Comparison of ENCODE assay signal across 10 cellular contexts in the genomic region with DNA sequence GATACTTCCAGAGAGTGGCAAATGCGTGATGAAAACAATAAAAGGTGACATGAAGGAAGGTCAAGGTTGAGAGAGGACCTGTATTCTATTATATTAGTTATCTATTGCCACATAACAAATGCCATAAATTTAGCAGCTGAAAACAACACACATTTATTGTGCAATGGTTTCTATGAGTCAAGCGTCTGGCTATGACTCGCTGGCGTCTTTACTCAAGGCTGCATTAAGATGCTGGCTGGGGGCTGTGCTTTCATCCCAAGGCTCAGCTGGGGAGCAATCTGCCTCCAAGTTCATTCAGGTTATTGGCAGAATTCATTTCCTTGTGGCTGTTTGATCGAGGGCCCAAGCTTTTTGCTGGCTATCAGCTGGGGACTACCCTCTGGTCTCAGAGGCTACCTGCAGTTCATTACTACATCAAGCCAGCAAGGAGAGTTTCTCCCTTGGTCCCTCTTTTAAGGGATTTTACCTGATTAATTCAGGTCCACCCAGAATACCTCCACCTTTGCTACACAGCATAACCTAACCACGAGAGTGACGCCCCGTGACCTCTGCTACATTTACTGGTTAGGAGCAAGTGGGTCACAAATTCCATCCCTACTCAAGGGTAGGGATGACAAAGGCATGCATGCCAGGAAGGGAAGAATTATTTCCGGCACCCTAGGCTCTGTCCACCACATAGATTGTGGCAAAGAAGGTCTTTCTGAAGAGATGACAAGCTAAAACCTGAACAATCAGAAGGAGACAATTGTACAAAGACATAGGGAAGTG.
A peak's percentile ranks its signal among the peaks of the same experiment; 100 is the strongest.
DNase-seq lines count a peak whose midpoint lies in the region; ATAC-seq, FAIRE-seq and TF ChIP-seq lines count a peak whose summit lies in the region.
"Had no signal": no experiment of that assay in that cellular context is flagged by ENCODE, and none has a peak within 500 bp of the region (broad histone marks: within the 10 kb centered on the region; RNA-seq: fewer than 3 reads in every experiment).

No MANE protein-coding gene starts in this region.

- H3K4me1 ChIP-seq in ACC112 (ENCODE audit: control insufficient read depth, insufficient read depth, low read length, unreplicated experiment) (peaks cover 12% of the 10 kb centered on the region), astrocyte (ENCODE audit: insufficient read depth, low read length) (peaks cover 15% of the 10 kb centered on the region)

- TF ChIP-seq CTCF in astrocyte (IDR thresholded peaks at IDR 0.05; ENCODE audit: insufficient read depth, low read depth, low read length): no peak

- H3K36me3 Mint-ChIP-seq in astrocyte (ENCODE audit: low read depth, unreplicated experiment): peaks cover 1% of the 10 kb centered on the region

- FAIRE-seq in astrocyte (lab: Jason Lieb, UNC): peak; percentile 9

- H3K9ac ChIP-seq in astrocyte (ENCODE audit: low read length): no peak overlapping the region

- DNase-seq in HCEC 1CT (peak; percentile 58), astrocyte (ENCODE audit: low read depth) (peak; percentile 92), iris pigment epithelial cell (ENCODE audit: low read depth) (peak; percentile 98), GM19240 (ENCODE audit: insufficient read length, low spot score) (no peak), NCI-H2081 treated with DMSO at 0.1 percent for 48 hours (lab: John Stamatoyannopoulos, UW) (no peak), DMS 273 treated with DMSO at 0.1 percent for 48 hours (lab: John Stamatoyannopoulos, UW) (no peak)
- DNase-seq: occipital lobe had no signal

- H3K36me3 ChIP-seq in ACC112 (ENCODE audit: insufficient read depth, low read length) (no peaks in the 10 kb centered on the region), astrocyte (ENCODE audit: insufficient read depth, low read length) (no peaks in the 10 kb centered on the region)

- peaks cover 23% of the 10 kb centered on the region for H3K9me3 Mint-ChIP-seq in astrocyte (ENCODE audit: unreplicated experiment)

- H3K79me2 ChIP-seq in ACC112 (ENCODE audit: control insufficient read depth, insufficient read depth, low read length, unreplicated experiment) (no peaks in the 10 kb centered on the region), astrocyte (ENCODE audit: insufficient read depth, low read length) (no peaks in the 10 kb centered on the region)

- H3K4me2 ChIP-seq in astrocyte (ENCODE audit: low read length): no peak overlapping the region
- H3K4me2 ChIP-seq: PC-9 had no signal

- H3K4me3 ChIP-seq in ACC112 (ENCODE audit: low read depth, low read length) (no peak overlapping the region), astrocyte (ENCODE audit: insufficient read depth, low read depth, low read length) (no peak overlapping the region)
- H3K4me3 ChIP-seq: PC-9 had no signal

- H3K27ac ChIP-seq in ACC112 (ENCODE audit: low read depth, low read length) (peak overlapping the region; percentile 31; the same call in 1 of the 2 replicates), astrocyte (ENCODE audit: low read depth, low read length) (peak overlapping the region; percentile 51)
- H3K27ac ChIP-seq: PC-9 had no signal

- H4K20me1 ChIP-seq in astrocyte (ENCODE audit: insufficient read depth, low read length): no peaks in the 10 kb centered on the region

- no peak overlapping the region for H3K4me3 Mint-ChIP-seq in astrocyte (ENCODE audit: unreplicated experiment)

- peaks cover 10% of the 10 kb centered on the region for H3K9me3 ChIP-seq in astrocyte (ENCODE audit: insufficient read depth, low read depth, low read length)

- H2AFZ ChIP-seq in ACC112 (ENCODE audit: low read length, unreplicated experiment) (no peak overlapping the region), astrocyte (ENCODE audit: low read depth, low read length) (no peak overlapping the region)
- H2AFZ ChIP-seq: PC-9 had no signal

- H3K27ac Mint-ChIP-seq in astrocyte (ENCODE audit: unreplicated experiment): no peak overlapping the region

- H3K4me1 Mint-ChIP-seq in astrocyte (ENCODE audit: low read depth, unreplicated experiment): peaks cover 7% of the 10 kb centered on the region

- H3K27me3 Mint-ChIP-seq in astrocyte (ENCODE audit: low read depth, unreplicated experiment): peaks cover 2% of the 10 kb centered on the region

- no peak for ATAC-seq in GM19467 (IDR thresholded peaks at IDR 0.05; ENCODE audit: unreplicated experiment)

- H3K27me3 ChIP-seq in ACC112 (ENCODE audit: insufficient read depth, low read length) (no peaks in the 10 kb centered on the region), astrocyte (ENCODE audit: insufficient read depth, low read length) (no peaks in the 10 kb centered on the region)

Comparison
In these comparisons a context has a peak if more than half of its experiments do, and no peak if none do; other contexts are left out.
1. DNase-seq: peak in HCEC 1CT (single experiment), astrocyte (single experiment) and iris pigment epithelial cell (single experiment); none in GM19240 (single experiment), NCI-H2081 treated with DMSO at 0.1 percent for 48 hours (single experiment) and DMS 273 treated with DMSO at 0.1 percent for 48 hours (single experiment).